26 cellular contexts compared by ENCODE assay signal in genomic region chr5:30667293-30667692, GRCh38.
"Had no signal": no experiment of that assay in that cellular context is flagged by ENCODE, and none has a peak within 500 bp of the region (broad histone marks: within the 10 kb centered on the region; RNA-seq: fewer than 3 reads in every experiment).

No MANE protein-coding gene starts in this region.

- H3K27me3 Mint-ChIP-seq: dendritic cell treated with granulocyte-macrophage colony-stimulating factor and Interleukin-4, amounts not matched to agents 40 ng/mL and 50 ng/mL, for 4 days; effector memory CD8-positive, alpha-beta T cell; naive B cell; naive thymus-derived CD8-positive, alpha-beta T cell had no signal

- H3K27ac ChIP-seq: epithelial cell of prostate, esophagus squamous epithelium, gastrocnemius medialis, heart right ventricle, left lung, lower lobe of right lung had no signal

- H3K27me3 ChIP-seq: esophagus squamous epithelium, gastrocnemius medialis, heart right ventricle, left lung had no signal

- ATAC-seq: effector memory CD8-positive, alpha-beta T cell; esophagus mucosa; gastrocnemius medialis; heart right ventricle; left cardiac atrium; left lung; left ventricle myocardium superior; lower lobe of right lung; mucosa of descending colon; naive thymus-derived CD8-positive, alpha-beta T cell had no signal

- FAIRE-seq: keratinocyte had no signal

- H3K36me3 Mint-ChIP-seq: mesothelial cell of epicardium; naive B cell; naive thymus-derived CD8-positive, alpha-beta T cell had no signal

- H3K4me3 Mint-ChIP-seq: dendritic cell treated with granulocyte-macrophage colony-stimulating factor and Interleukin-4, amounts not matched to agents 40 ng/mL and 50 ng/mL, for 4 days; effector memory CD8-positive, alpha-beta T cell; endodermal cell; mesothelial cell of epicardium; naive B cell; naive thymus-derived CD8-positive, alpha-beta T cell had no signal

- H3K9me3 ChIP-seq: esophagus squamous epithelium, gastrocnemius medialis, left lung, lower lobe of right lung, mucosa of descending colon had no signal

- H3K4me1 ChIP-seq: esophagus squamous epithelium, gastrocnemius medialis, heart right ventricle, left lung, lower lobe of right lung had no signal

- H3K4me3 ChIP-seq: esophagus squamous epithelium, gastrocnemius medialis, heart right ventricle, left lung, lower lobe of right lung, mucosa of descending colon had no signal

- H3K36me3 ChIP-seq: esophagus squamous epithelium, gastrocnemius medialis, heart right ventricle, left lung, lower lobe of right lung had no signal

- H3K9me3 Mint-ChIP-seq: endodermal cell, mesothelial cell of epicardium had no signal

- DNase-seq: cortex of kidney; effector CD8-positive, alpha-beta T cell; effector memory CD8-positive, alpha-beta T cell; endodermal cell; erythroblast; esophagus squamous epithelium; foreskin fibroblast; foreskin melanocyte; gastrocnemius medialis; glutamatergic neuron; head of caudate nucleus; heart right ventricle; hippocampal formation; left cardiac atrium; left lung; left ventricle myocardium superior; lower lobe of right lung; mesenchymal stem cell; mucosa of descending colon; naive B cell; naive thymus-derived CD8-positive, alpha-beta T cell had no signal

- H3K27ac Mint-ChIP-seq: dendritic cell treated with granulocyte-macrophage colony-stimulating factor and Interleukin-4, amounts not matched to agents 40 ng/mL and 50 ng/mL, for 4 days; effector memory CD8-positive, alpha-beta T cell; endodermal cell; mesothelial cell of epicardium; naive B cell; naive thymus-derived CD8-positive, alpha-beta T cell had no signal

- H3K4me1 Mint-ChIP-seq: mesothelial cell of epicardium; naive B cell; naive thymus-derived CD8-positive, alpha-beta T cell had no signal
